ENCODE assay signal across 15 cellular contexts in the genomic region with DNA sequence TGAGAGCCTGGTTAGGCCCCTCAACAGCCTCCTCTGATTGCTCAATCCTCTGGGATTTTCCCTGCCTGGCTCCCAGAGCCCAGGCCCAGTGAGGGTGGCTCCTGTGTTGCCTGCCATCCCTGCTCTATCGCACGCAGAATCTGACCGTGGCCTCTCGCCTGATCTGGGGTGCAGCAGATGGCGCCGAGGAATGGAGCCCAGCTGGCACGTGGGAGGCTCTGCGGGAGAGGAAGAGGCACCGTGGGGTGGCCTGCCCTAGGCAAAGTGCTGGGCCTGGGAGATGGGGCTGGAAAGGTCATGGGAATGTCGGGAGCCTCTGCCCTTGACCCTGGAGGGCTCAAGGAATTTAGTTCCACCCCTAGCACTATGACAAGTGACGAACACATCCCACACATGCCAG. TPM values are rescaled to one million over a fixed set of nuclear protein-coding genes. Genes with fewer than 3 reads are reported as not detected.
DNase-seq lines count a peak whose midpoint lies in the region; ATAC-seq and TF ChIP-seq lines count a peak whose summit lies in the region.
"Had no signal": no experiment of that assay in that cellular context is flagged by ENCODE, and none has a peak within 500 bp of the region (broad histone marks: within the 10 kb centered on the region; RNA-seq: fewer than 3 reads in every experiment).

No MANE protein-coding gene starts in this region.

- H3K36me3 Mint-ChIP-seq in nephron progenitor cell (ENCODE audit: low read depth): no peaks in the 10 kb centered on the region
- no peaks in the 10 kb centered on the region for H3K36me3 Mint-ChIP-seq in activated T-cell treated with anti-CD3 and anti-CD28 coated beads, Interleukin-2, amount 50 U/mL, for 72 hours (ENCODE audit: insufficient read depth in 2 of 2)
- H3K36me3 Mint-ChIP-seq: CD14-positive monocyte; CD8-positive, alpha-beta T cell had no signal

- no peak overlapping the region for H3K4me3 Mint-ChIP-seq in nephron progenitor cell
- no peak overlapping the region for H3K4me3 Mint-ChIP-seq in activated T-cell treated with anti-CD3 and anti-CD28 coated beads, Interleukin-2, amount 50 U/mL, for 72 hours
- H3K4me3 Mint-ChIP-seq: CD14-positive monocyte; CD8-positive, alpha-beta T cell; HFFc6 had no signal

- no peak overlapping the region for H3K27ac Mint-ChIP-seq in nephron progenitor cell
- no peak overlapping the region for H3K27ac Mint-ChIP-seq in activated T-cell treated with anti-CD3 and anti-CD28 coated beads, Interleukin-2, amount 50 U/mL, for 72 hours
- H3K27ac Mint-ChIP-seq: CD14-positive monocyte; CD8-positive, alpha-beta T cell; HFFc6 had no signal

- DNase-seq in NCI-H2171 treated with DMSO at 0.1 percent for 48 hours (lab: John Stamatoyannopoulos, UW) (peak; percentile 38), NCI-H2171 (lab: John Stamatoyannopoulos, UW) (no peak), cerebellar cortex (ENCODE audit: low spot score) (peak; percentile 76), nephron progenitor cell (peak; percentile 10), RPMI8226 (no peak)
- DNase-seq in stimulated activated CD4-positive, alpha-beta T cell treated with anti-CD3 and anti-CD28 coated beads, Interleukin-15, amount 100 ng/mL, for 24 hours: no peak
- no peak for DNase-seq in activated T-cell treated with anti-CD3 and anti-CD28 coated beads, Interleukin-2, amount 50 U/mL, for 72 hours
- DNase-seq: CD8-positive, alpha-beta T cell; COR-L47; GOT3; HCEC 1CT; HFFc6; IMR-90; KG1 had no signal

- H3K9me3 Mint-ChIP-seq in nephron progenitor cell: no peaks in the 10 kb centered on the region
- H3K9me3 Mint-ChIP-seq in activated T-cell treated with anti-CD3 and anti-CD28 coated beads, Interleukin-2, amount 50 U/mL, for 72 hours: no peaks in the 10 kb centered on the region
- H3K9me3 Mint-ChIP-seq: CD8-positive, alpha-beta T cell had no signal

- H3K4me1 Mint-ChIP-seq in nephron progenitor cell: peaks cover 8% of the 10 kb centered on the region
- no peaks in the 10 kb centered on the region for H3K4me1 Mint-ChIP-seq in activated T-cell treated with anti-CD3 and anti-CD28 coated beads, Interleukin-2, amount 50 U/mL, for 72 hours (ENCODE audit: low read depth)
- H3K4me1 Mint-ChIP-seq: CD14-positive monocyte had no signal

- peaks cover 44% of the 10 kb centered on the region for H3K27me3 Mint-ChIP-seq in nephron progenitor cell (ENCODE audit: low read depth, poor library complexity)
- H3K27me3 Mint-ChIP-seq in activated T-cell treated with anti-CD3 and anti-CD28 coated beads, Interleukin-2, amount 50 U/mL, for 72 hours (ENCODE audit: low read depth): peaks cover 27% of the 10 kb centered on the region

- no peak for TF ChIP-seq CTCF in nephron progenitor cell (IDR thresholded peaks at IDR 0.05)

- ATAC-seq in activated T-cell treated with anti-CD3 and anti-CD28 coated beads, Interleukin-2, amount 50 U/mL, for 72 hours (replicated peaks in 1 of 2): no peak
- ATAC-seq: CD8-positive, alpha-beta T cell had no signal

RNA-seq across cellular contexts. Expression of gene SV2B, which starts 10.3 kb away (rescaled TPM):
- under 1 TPM; 0.17 to 0.30 TPM for total RNA-seq in activated T-cell treated with anti-CD3 and anti-CD28 coated beads, Interleukin-2, amount 50 U/mL, for 72 hours
- total RNA-seq: CD8-positive, alpha-beta T cell; HFFc6; IMR-90 had no signal

Comparison
In these comparisons a context has a peak if more than half of its experiments do, and no peak if none do; other contexts are left out.
1. DNase-seq: peak in NCI-H2171 treated with DMSO at 0.1 percent for 48 hours (single experiment), cerebellar cortex (single experiment) and nephron progenitor cell (single experiment); none in NCI-H2171 (single experiment), stimulated activated CD4-positive, alpha-beta T cell treated with anti-CD3 and anti-CD28 coated beads, Interleukin-15, amount 100 ng/mL, for 24 hours (single experiment), RPMI8226 (single experiment) and activated T-cell treated with anti-CD3 and anti-CD28 coated beads, Interleukin-2, amount 50 U/mL, for 72 hours (0 of 2).